13 cellular contexts compared by ENCODE assay signal in the genomic region with DNA sequence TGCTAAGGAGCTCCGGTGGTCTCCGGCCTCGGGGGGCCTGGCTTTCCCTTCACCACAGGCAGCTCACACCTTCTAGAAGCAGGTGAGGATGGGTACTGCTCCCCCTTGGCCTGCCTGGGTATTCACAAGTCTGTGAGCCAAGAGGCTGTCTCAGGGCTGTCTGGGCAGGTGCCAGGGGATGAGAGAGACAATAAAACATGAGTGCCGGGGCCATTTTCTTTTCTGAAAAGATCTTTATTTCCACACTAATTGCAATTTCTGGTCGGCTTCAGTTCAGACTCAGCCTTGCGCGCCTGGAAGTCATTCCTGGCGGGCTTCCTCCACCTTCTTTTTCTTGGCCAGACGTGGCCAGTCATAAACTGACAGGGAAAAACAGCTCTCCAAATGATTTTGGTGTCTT.
DNase-seq lines count a peak whose midpoint lies in the region; ATAC-seq and TF ChIP-seq lines count a peak whose summit lies in the region.
"Had no signal": no experiment of that assay in that cellular context is flagged by ENCODE, and none has a peak within 500 bp of the region (broad histone marks: within the 10 kb centered on the region; RNA-seq: fewer than 3 reads in every experiment).

No MANE protein-coding gene starts in this region.

- H3K4me3 ChIP-seq in OCI-LY1 (ENCODE audit: low read depth, low read length, poor library complexity, severe bottlenecking) (no peak overlapping the region), right cardiac atrium (ENCODE audit: low read length) (no peak overlapping the region), stomach (no peak overlapping the region)
- H3K4me3 ChIP-seq: K562, PC-9 had no signal

- peak overlapping the region; percentile 50 for H3K27ac ChIP-seq in OCI-LY1 (ENCODE audit: low read depth, low read length, poor library complexity, severe bottlenecking)
- H3K27ac ChIP-seq in right cardiac atrium (ENCODE audit: low read length) = peak overlapping the region; percentile 47
- H3K27ac ChIP-seq in stomach = peak overlapping the region; percentile 18 to 99 (median 96)
- H3K27ac ChIP-seq: PC-9 had no signal

- H3K9me3 ChIP-seq in OCI-LY1 (ENCODE audit: low read length) (no peaks in the 10 kb centered on the region), right cardiac atrium (ENCODE audit: control insufficient read depth, low read length) (no peaks in the 10 kb centered on the region), stomach (no peaks in the 10 kb centered on the region)

- TF ChIP-seq POLR2A in stomach (IDR thresholded peaks at IDR 0.05) = no peak

- no peak for TF ChIP-seq EP300 in stomach (IDR thresholded peaks at IDR 0.05)

- no peak overlapping the region for H2AFZ ChIP-seq in OCI-LY1 (ENCODE audit: low read length)
- H2AFZ ChIP-seq: PC-9 had no signal

- no peak for TF ChIP-seq CTCF in OCI-LY1 (IDR thresholded peaks at IDR 0.05; ENCODE audit: low read length)
- no peak for TF ChIP-seq CTCF in stomach (IDR thresholded peaks at IDR 0.05)
- TF ChIP-seq CTCF in GM20000 (IDR thresholded peaks at IDR 0.05; ENCODE audit: extremely low read depth, missing control alignments) = no peak

- no peak for ATAC-seq in right cardiac atrium
- ATAC-seq in HG02571 (IDR thresholded peaks at IDR 0.05; ENCODE audit: unreplicated experiment) = no peak
- ATAC-seq in HG03139 (IDR thresholded peaks at IDR 0.05; ENCODE audit: unreplicated experiment) = no peak
- ATAC-seq: K562 had no signal

- H3K36me3 ChIP-seq in OCI-LY1 (ENCODE audit: insufficient read depth, low read length) = no peaks in the 10 kb centered on the region
- H3K36me3 ChIP-seq in stomach = no peaks in the 10 kb centered on the region

- H3K9me2 ChIP-seq in OCI-LY1 (ENCODE audit: low read depth, low read length) = no peaks in the 10 kb centered on the region

- intact Hi-C loops in right cardiac atrium (cut with DNase I) (loop anchor here in 1 of 4 donors (10.0 kb wide), 1 partner anchor 153 kb away; no protein-coding TSS in a partner anchor), stomach (cut with DNase I; ENCODE audit: low total_unique reads) (no loop called here)

- H3F3A ChIP-seq in OCI-LY1 (ENCODE audit: insufficient read depth, low read length) = no peaks in the 10 kb centered on the region

- peak; percentile 17 for DNase-seq in NCI-H1694 (lab: John Stamatoyannopoulos, UW)
- DNase-seq in NCI-H1694 treated with DMSO at 0.1 percent for 48 hours (lab: John Stamatoyannopoulos, UW) = no peak
- peak in 2 of 3 donors; percentile 67 to 81 for DNase-seq in right cardiac atrium
- DNase-seq in stomach = no peak
- no peak for DNase-seq in GM20000 (ENCODE audit: low spot score)
- DNase-seq: activated CD4-positive, CD25-positive, alpha-beta regulatory T cell; activated naive CD8-positive, alpha-beta T cell treated with anti-CD3 and anti-CD28 coated beads for 36 hours; GDM1; PC-9 had no signal

- H4K20me1 ChIP-seq in OCI-LY1 (ENCODE audit: insufficient read depth, low read length) = no peaks in the 10 kb centered on the region

- H3K4me1 ChIP-seq in OCI-LY1 (ENCODE audit: insufficient read depth, low read length, severe bottlenecking) = peaks cover 59% of the 10 kb centered on the region
- peaks cover 16% of the 10 kb centered on the region for H3K4me1 ChIP-seq in right cardiac atrium (ENCODE audit: control insufficient read depth, insufficient read depth, low read length)
- H3K4me1 ChIP-seq in stomach = peaks cover 9 to 42% (median 26%) of the 10 kb centered on the region in 4 donors

- H3K4me2 ChIP-seq in OCI-LY1 (ENCODE audit: low read length) = no peak overlapping the region; the same call in 1 of the 2 replicates
- H3K4me2 ChIP-seq: PC-9 had no signal

- H3K79me2 ChIP-seq in OCI-LY1 (ENCODE audit: insufficient read depth, low read length) = no peaks in the 10 kb centered on the region

- H3K27me3 ChIP-seq in OCI-LY1 (ENCODE audit: insufficient read depth, low read length) (no peaks in the 10 kb centered on the region), right cardiac atrium (ENCODE audit: control insufficient read depth, insufficient read depth) (no peaks in the 10 kb centered on the region), stomach (no peaks in the 10 kb centered on the region)

- no peak overlapping the region for H3K9ac ChIP-seq in OCI-LY1 (ENCODE audit: low read length)

- 55% methylated on average over 9 of the region's 9 CpGs for WGBS in right cardiac atrium
- WGBS in stomach, 5 donors = 68 to 88% (median 81%) methylated on average over 9 of the region's 9 CpGs

Comparison
In these comparisons a context has a peak if more than half of its experiments do, and no peak if none do; other contexts are left out.
1. DNase-seq: peak in NCI-H1694 (single experiment) and right cardiac atrium (2 of 3); none in NCI-H1694 treated with DMSO at 0.1 percent for 48 hours (single experiment), stomach (single experiment) and GM20000 (single experiment).
2. Peak in every context shown above with its lines, with median percentiles within 50 percentile points of each other: H3K27ac ChIP-seq.